In genomic region chr1:120176092-120176855, GRCh38 we compare ENCODE assay signal across 8 cellular contexts. TPM values are rescaled to one million over a fixed set of nuclear protein-coding genes. Genes with fewer than 3 reads are reported as not detected.
A peak's percentile ranks its signal among the peaks of the same experiment; 100 is the strongest.
DNase-seq lines count a peak whose midpoint lies in the region; ATAC-seq and TF ChIP-seq lines count a peak whose summit lies in the region.

TSS of gene SEC22B (minus strand) at chr1:120176520. CDS start at chr1:120176381, 139 bp downstream.

- DNase-seq in GM06990 (ENCODE audit: extremely low read depth, insufficient read length) (peak; percentile 86), NB4 (ENCODE audit: low read depth) (peak; percentile 96), SK-N-DZ (ENCODE audit: low spot score) (peak; percentile 94), germinal center (ENCODE audit: low spot score) (peak; percentile 84), non-pigmented ciliary epithelial cell (ENCODE audit: low read depth) (peak; percentile 81), substantia nigra (lab: John Stamatoyannopoulos, UW) (peak; percentile 31 to 91 (median 80))
- DNase-seq in activated naive CD4-positive, alpha-beta T cell treated with anti-CD3 and anti-CD28 coated beads for 36 hours: peak; percentile 94

- no peak for TF ChIP-seq CTCF in GM06990 (IDR thresholded peaks at IDR 0.05; ENCODE audit: insufficient read depth, low read length, poor library complexity, severe bottlenecking)
- no peak for TF ChIP-seq CTCF in NB4 (IDR thresholded peaks at IDR 0.05; ENCODE audit: low read depth, low read length)

- peaks cover 11% of the 10 kb centered on the region for H3K36me3 Mint-ChIP-seq in activated naive CD4-positive, alpha-beta T cell treated with anti-CD3 and anti-CD28 coated beads for 36 hours (ENCODE audit: low read depth)

- H3K27me3 Mint-ChIP-seq in activated naive CD4-positive, alpha-beta T cell treated with anti-CD3 and anti-CD28 coated beads for 36 hours (ENCODE audit: low read depth): no peaks in the 10 kb centered on the region

- peaks cover 20% of the 10 kb centered on the region for H3K4me1 Mint-ChIP-seq in activated naive CD4-positive, alpha-beta T cell treated with anti-CD3 and anti-CD28 coated beads for 36 hours (ENCODE audit: low read depth)

- intact Hi-C loops in activated naive CD4-positive, alpha-beta T cell treated with anti-CD3 and anti-CD28 coated beads for 36 hours (cut with micrococcal nuclease): loop anchor here (5.0 kb wide), 1 partner anchor 1034 kb away; the partner anchor contains the start of gene WARS2

- TF ChIP-seq POLR2A in NB4 (IDR thresholded peaks at IDR 0.05; ENCODE audit: extremely low read depth, insufficient read length): peak; percentile 79

- peak; percentile 97 for ATAC-seq in HG02571 (IDR thresholded peaks at IDR 0.05; ENCODE audit: unreplicated experiment)

- H3K27ac ChIP-seq in substantia nigra (ENCODE audit: low read depth, low read length, poor library complexity, severe bottlenecking): peak within 1 kb of the TSS; percentile 83

- CTCF ChIA-PET in activated naive CD4-positive, alpha-beta T cell treated with anti-CD3 and anti-CD28 coated beads for 36 hours (lab: Charles Lee): interaction anchor here (0.5 kb wide), 1 partner anchor 437 kb away, joined by 7 read pairs; no protein-coding TSS in a partner anchor

- no peaks in the 10 kb centered on the region for H3K9me3 Mint-ChIP-seq in activated naive CD4-positive, alpha-beta T cell treated with anti-CD3 and anti-CD28 coated beads for 36 hours

- peak within 1 kb of the TSS; percentile 95 for H3K4me3 ChIP-seq in GM06990 (replicated peaks; ENCODE audit: low read depth, low read length)
- H3K4me3 ChIP-seq in NB4 (ENCODE audit: low read depth, low read length): peak within 1 kb of the TSS; percentile 88

- peak within 1 kb of the TSS; percentile 98 for H3K27ac Mint-ChIP-seq in activated naive CD4-positive, alpha-beta T cell treated with anti-CD3 and anti-CD28 coated beads for 36 hours

- H3K36me3 ChIP-seq in GM06990 (ENCODE audit: control insufficient read depth, insufficient read depth, low read length): no peaks in the 10 kb centered on the region

- peak within 1 kb of the TSS; percentile 96 for H3K4me3 Mint-ChIP-seq in activated naive CD4-positive, alpha-beta T cell treated with anti-CD3 and anti-CD28 coated beads for 36 hours

- H3K27me3 ChIP-seq in GM06990 (replicated peaks; ENCODE audit: control insufficient read depth, insufficient read depth, low read length): no peaks in the 10 kb centered on the region

RNA-seq across cellular contexts. Expression of gene SEC22B, which starts in this region (rescaled TPM):
- 20.2 and 22.2 TPM in 2 replicates for polyA plus RNA-seq in SK-N-DZ (2014; cell fraction: cytosol; rRNA removed)
- 19.0 and 19.8 TPM in 2 replicates for polyA plus RNA-seq in SK-N-DZ (2014; cell fraction: nucleus; rRNA removed)
- total RNA-seq in activated naive CD4-positive, alpha-beta T cell treated with anti-CD3 and anti-CD28 coated beads for 36 hours: 10 to 100 TPM; 24.1 to 24.8 TPM

Comparison
In these comparisons a context has a peak if more than half of its experiments do, and no peak if none do; other contexts are left out.
1. Peak in every context shown above with its lines: DNase-seq, ATAC-seq, H3K4me3 ChIP-seq and H3K27ac ChIP-seq.